In the genomic region with DNA sequence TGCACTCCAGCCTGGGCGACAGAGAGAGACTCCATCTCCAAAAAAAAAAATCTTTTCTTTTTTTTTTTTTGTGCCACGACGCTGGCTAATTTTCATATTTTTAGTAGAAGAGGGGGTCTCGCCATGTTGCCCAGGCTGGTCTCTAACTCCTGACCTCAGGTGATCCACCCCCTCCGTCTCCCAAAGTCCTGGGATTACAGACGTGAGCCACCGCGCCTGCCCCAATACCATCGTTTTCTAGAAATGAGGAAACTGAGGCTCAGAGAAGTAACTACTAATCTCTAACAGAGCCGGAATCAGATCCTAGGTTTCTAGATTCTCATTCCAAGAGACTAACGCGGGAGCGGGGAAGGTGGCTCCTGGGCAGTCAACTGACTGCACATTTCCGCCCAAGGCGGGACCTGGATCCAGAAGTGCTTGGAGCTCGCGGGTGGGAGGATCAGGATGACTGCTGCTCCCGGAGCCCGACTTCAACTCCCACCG, we compare ENCODE assay signal across 8 cellular contexts. TPM values are rescaled to one million over a fixed set of nuclear protein-coding genes. Genes with fewer than 3 reads are reported as not detected.
DNase-seq lines count a peak whose midpoint lies in the region; ATAC-seq lines count a peak whose summit lies in the region.

No MANE protein-coding gene starts in this region.

- peak overlapping the region; percentile 55 for H3K18ac ChIP-seq in mesendoderm (ENCODE audit: low read length)

- WGBS in mesendoderm (ENCODE audit: extremely low coverage, insufficient coverage, low lambda C conversion rate), result no CpG with 5 or more reads among the region's 20 CpGs
- 0% methylated on average over 19 to 20 of the region's 20 CpGs for WGBS in aorta, 2 donors

- H3K9me3 Mint-ChIP-seq in CD4-positive, alpha-beta memory T cell, result peaks cover 0 to 4% (median 0%) of the 10 kb centered on the region in 8 donors

- no peaks in the 10 kb centered on the region for H3K79me1 ChIP-seq in mesendoderm (ENCODE audit: low read length)

- intact Hi-C loops in CD4-positive, alpha-beta memory T cell (cut with micrococcal nuclease), result loop anchor here (1.0 to 2.0 kb wide), 8 partner anchors 14 to 236 kb away; partner anchors contain the start of genes GRK2 and SSH3
- intact Hi-C loops in aorta (cut with DNase I), result loop anchor here (1.0 to 5.0 kb wide), 3 partner anchors 51 to 235 kb away; partner anchors contain the start of gene GRK2 (in 1 of the 2)

- peak overlapping the region; percentile 69 for H3K27ac ChIP-seq in CD4-positive, alpha-beta memory T cell (ENCODE audit: low read depth, low read length)
- H3K27ac ChIP-seq in cingulate gyrus (ENCODE audit: low read depth, low read length) (peak overlapping the region; percentile 98), mesendoderm (ENCODE audit: low read depth, low read length) (peak overlapping the region; percentile 89), aorta (ENCODE audit: low read depth in 1 of 2, low read length in 2 of 2) (peak overlapping the region in 1 of 2 donors; percentile 64)

- H4K5ac ChIP-seq in mesendoderm (ENCODE audit: low read length), result no peak overlapping the region

- H2BK5ac ChIP-seq in mesendoderm (ENCODE audit: low read length), result peak overlapping the region; percentile 54

- no peak overlapping the region for H2BK120ac ChIP-seq in mesendoderm (ENCODE audit: low read depth, low read length)

- H3K27me3 ChIP-seq in CD4-positive, alpha-beta memory T cell (ENCODE audit: insufficient read depth, low read length), result no peaks in the 10 kb centered on the region
- H3K27me3 ChIP-seq in mesendoderm (ENCODE audit: insufficient read depth, low read length, poor library complexity) (peaks cover 5% of the 10 kb centered on the region), aorta (ENCODE audit: control insufficient read depth in 1 of 2, insufficient read depth in 2 of 2, low read length in 1 of 2) (no peaks in the 10 kb centered on the region)

- ATAC-seq in GM21390 (IDR thresholded peaks at IDR 0.05; ENCODE audit: unreplicated experiment), result peak; percentile 28
- ATAC-seq in aorta (ENCODE audit: low FRiP score), result peak; percentile 71
- no peak for ATAC-seq in GM21576 (IDR thresholded peaks at IDR 0.05; ENCODE audit: unreplicated experiment)

- H3K4ac ChIP-seq in mesendoderm (ENCODE audit: low read depth, low read length), result peak overlapping the region; percentile 66

- peaks cover 40% of the 10 kb centered on the region for H3K4me1 ChIP-seq in CD4-positive, alpha-beta memory T cell (ENCODE audit: insufficient read depth, low read length)
- H3K4me1 ChIP-seq in mesendoderm (ENCODE audit: control insufficient read depth, low read depth, low read length) (peaks cover 2% of the 10 kb centered on the region), aorta (ENCODE audit: control insufficient read depth in 1 of 2, insufficient read depth in 2 of 2, low read length in 2 of 2) (no peaks in the 10 kb centered on the region)

- H2AK5ac ChIP-seq in mesendoderm (ENCODE audit: low read length), result no peak overlapping the region

- CTCF ChIA-PET in CD4-positive, alpha-beta memory T cell (lab: Charles Lee; ENCODE audit: partially characterized antibody), result interaction anchor here (0.8 to 11.2 kb wide), 23 partner anchors 8 to 236 kb away, joined by 3 to 155 read pairs (median 5); partner anchors contain the start of genes ANKRD13D, GRK2, POLD4 and SSH3

- peak in 1 of 5 donors; percentile 15 for DNase-seq in CD4-positive, alpha-beta memory T cell
- DNase-seq in NCI-H226 (peak; percentile 79), mesendoderm (no peak), aorta (no peak)
- DNase-seq in stimulated activated CD4-positive, alpha-beta T cell treated with anti-CD3 and anti-CD28 coated beads, Interleukin-4, amount 100 ng/mL, for 4 hours, result no peak

- H3K36me3 Mint-ChIP-seq in CD4-positive, alpha-beta memory T cell, result peaks cover 0 to 4% of the 10 kb centered on the region in 2 donors

- H3K9me3 ChIP-seq in CD4-positive, alpha-beta memory T cell (ENCODE audit: control insufficient read depth in 1 of 2, low read length in 2 of 2), result no peaks in the 10 kb centered on the region
- H3K9me3 ChIP-seq in aorta (ENCODE audit: control insufficient read depth, low read length), result no peaks in the 10 kb centered on the region

- peak overlapping the region; percentile 94 to 99 (median 98) for H3K4me3 Mint-ChIP-seq in CD4-positive, alpha-beta memory T cell

- peak overlapping the region; percentile 96 for H3K56ac ChIP-seq in mesendoderm (ENCODE audit: low read length)

- POLR2A ChIA-PET in CD4-positive, alpha-beta memory T cell (lab: Charles Lee; ENCODE audit: partially characterized antibody), result interaction anchor here (0.9 to 13.1 kb wide), 18 partner anchors 10 to 198 kb away, joined by 3 to 358 read pairs (median 8); partner anchors contain the start of genes ANKRD13D, CLCF1, GRK2 and POLD4

- no peak overlapping the region for H2BK15ac ChIP-seq in mesendoderm (replicated peaks; ENCODE audit: low read depth)

- no peak overlapping the region for H3K23ac ChIP-seq in mesendoderm (ENCODE audit: low read length)

- no peaks in the 10 kb centered on the region for H3K27me3 Mint-ChIP-seq in CD4-positive, alpha-beta memory T cell

- peaks cover 30 to 54% (median 44%) of the 10 kb centered on the region in 4 donors for H3K4me1 Mint-ChIP-seq in CD4-positive, alpha-beta memory T cell

- H3K27ac Mint-ChIP-seq in CD4-positive, alpha-beta memory T cell, result peak overlapping the region; percentile 74 to 99 (median 97)

- no peaks in the 10 kb centered on the region for H3K79me2 ChIP-seq in mesendoderm (ENCODE audit: control insufficient read depth, insufficient read depth, low read length)

- peak overlapping the region; percentile 89 for H3K9ac ChIP-seq in mesendoderm (ENCODE audit: low read length)

- peak overlapping the region; percentile 91 for H3K4me3 ChIP-seq in CD4-positive, alpha-beta memory T cell (ENCODE audit: low read length in 2 of 2)
- H3K4me3 ChIP-seq in mesendoderm (ENCODE audit: low read length), result peak overlapping the region; percentile 66
- peak overlapping the region; percentile 42 to 67 for H3K4me3 ChIP-seq in aorta (ENCODE audit: low read length in 2 of 2)

- peak overlapping the region; percentile 91 for H4K8ac ChIP-seq in mesendoderm (ENCODE audit: low read depth, low read length)

- peak overlapping the region; percentile 83 for H3K4me2 ChIP-seq in mesendoderm (ENCODE audit: low read length)

- H3K36me3 ChIP-seq in CD4-positive, alpha-beta memory T cell (ENCODE audit: insufficient read depth, low read length), result no peaks in the 10 kb centered on the region
- H3K36me3 ChIP-seq in mesendoderm (ENCODE audit: control insufficient read depth, insufficient read depth, low read length) (no peaks in the 10 kb centered on the region), aorta (ENCODE audit: control insufficient read depth in 1 of 2, insufficient read depth in 2 of 2, low read length in 1 of 2) (no peaks in the 10 kb centered on the region)

RNA-seq across cellular contexts. Expression of gene SSH3, which starts 13.6 kb away (rescaled TPM):
- total RNA-seq in CD4-positive, alpha-beta memory T cell, result 10 to 100 TPM; 22.5 to 26.3 TPM
- polyA plus RNA-seq in CD4-positive, alpha-beta memory T cell, result 1 to 10 TPM in 1 of 2 donors, under 1 TPM in 1; 0.79 to 6.5 TPM
- polyA plus RNA-seq in mesendoderm (2013, experiment 1 of 2), result 27.4 TPM
- 28.5 TPM for polyA plus RNA-seq in mesendoderm (2013, experiment 2 of 2)
- total RNA-seq in aorta, result 10 to 100 TPM; 27.3 to 37.0 TPM
- 10 to 100 TPM; 13.3 to 24.1 TPM for polyA plus RNA-seq in aorta

RNA-seq across cellular contexts. Expression of gene ANKRD13D, which starts 27.8 kb away (rescaled TPM):
- total RNA-seq in CD4-positive, alpha-beta memory T cell, result 100 to 1,000 TPM; 244 to 247 TPM
- polyA plus RNA-seq in CD4-positive, alpha-beta memory T cell, result 10 to 100 TPM; 12.0 to 31.3 TPM
- polyA plus RNA-seq in mesendoderm (2013, experiment 1 of 2), result 11.0 TPM
- 12.5 TPM for polyA plus RNA-seq in mesendoderm (2013, experiment 2 of 2)
- 10 to 100 TPM; 43.2 to 96.1 TPM for total RNA-seq in aorta
- polyA plus RNA-seq in aorta, result 100 to 1,000 TPM in 1 of 2 donors, 10 to 100 TPM in 1; 16.8 to 100 TPM

RNA-seq across cellular contexts. Expression of gene POLD4, which starts 36.4 kb away (rescaled TPM):
- total RNA-seq in CD4-positive, alpha-beta memory T cell, result 10 to 100 TPM; 87.9 to 91.3 TPM
- polyA plus RNA-seq in CD4-positive, alpha-beta memory T cell, result 10 to 100 TPM; 93.6 to 96.2 TPM
- polyA plus RNA-seq in mesendoderm (2013, experiment 1 of 2), result 16.0 TPM
- 16.4 TPM for polyA plus RNA-seq in mesendoderm (2013, experiment 2 of 2)
- total RNA-seq in aorta, result 10 to 100 TPM; 82.7 to 85.1 TPM
- 100 to 1,000 TPM; 175 to 338 TPM for polyA plus RNA-seq in aorta

RNA-seq across cellular contexts. Expression of gene GRK2, which starts 50.6 kb away (rescaled TPM):
- total RNA-seq in CD4-positive, alpha-beta memory T cell, result 100 to 1,000 TPM; 299 to 310 TPM
- polyA plus RNA-seq in CD4-positive, alpha-beta memory T cell, result 10 to 100 TPM; 12.8 to 63.7 TPM
- polyA plus RNA-seq in mesendoderm (2013, experiment 1 of 2), result 30.4 TPM
- polyA plus RNA-seq in mesendoderm (2013, experiment 2 of 2), result 30.6 TPM
- total RNA-seq in aorta, result 10 to 100 TPM; 53.8 to 77.6 TPM
- 10 to 100 TPM; 29.3 to 53.6 TPM for polyA plus RNA-seq in aorta

RNA-seq across cellular contexts. Expression of gene CLCF1, which starts 56.5 kb away (rescaled TPM):
- 1 to 10 TPM; 5.4 to 6.4 TPM for total RNA-seq in CD4-positive, alpha-beta memory T cell
- 1 to 10 TPM in 1 of 2 donors, under 1 TPM in 1; 0.45 to 4.4 TPM for polyA plus RNA-seq in CD4-positive, alpha-beta memory T cell
- polyA plus RNA-seq in mesendoderm (2013, experiment 1 of 2), result 1.3 TPM
- 1.2 TPM for polyA plus RNA-seq in mesendoderm (2013, experiment 2 of 2)
- total RNA-seq in aorta, result 10 to 100 TPM in 1 of 2 donors, 1 to 10 TPM in 1; 7.7 to 12.0 TPM
- 10 to 100 TPM in 1 of 2 donors, 1 to 10 TPM in 1; 2.6 to 19.5 TPM for polyA plus RNA-seq in aorta
